Comparison of ENCODE assay signal across 2 cellular contexts in the genomic region with DNA sequence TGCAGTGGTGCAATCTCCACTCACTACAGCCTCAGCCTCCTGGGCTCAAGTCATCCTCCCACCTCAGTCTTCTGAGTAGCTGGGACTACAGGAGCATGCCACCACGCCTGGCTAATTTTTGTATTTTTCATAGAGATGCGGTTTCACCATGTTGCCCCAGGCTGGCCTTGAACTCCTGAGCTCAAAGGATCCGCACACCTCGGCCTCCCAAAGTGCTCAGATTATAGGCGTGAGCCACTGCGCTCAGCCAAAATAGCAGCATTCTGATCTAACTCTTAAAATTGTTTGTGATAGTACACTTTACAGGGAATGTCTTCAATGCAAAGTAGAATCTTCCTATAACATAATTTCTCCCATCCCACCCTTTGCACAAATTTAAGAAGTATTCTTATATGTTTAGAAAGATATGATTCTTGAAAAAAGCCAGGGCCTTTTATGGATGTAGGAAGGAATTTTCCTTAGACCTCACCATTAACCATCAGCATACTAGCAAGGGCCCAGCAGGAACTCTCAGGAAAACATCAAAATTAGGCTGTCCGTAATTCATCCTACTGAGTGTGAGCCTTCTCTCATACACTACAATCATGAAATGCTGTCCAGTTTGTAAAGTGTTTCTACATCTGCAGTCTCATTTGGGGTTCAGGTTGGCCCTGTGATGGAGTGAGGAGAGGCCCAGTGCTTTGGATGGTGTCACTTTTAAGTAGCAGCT.
TF ChIP-seq lines count a peak whose summit lies in the region.

No MANE protein-coding gene starts in this region.

TF ChIP-seq in GM23338, 12 proteins besides CTCF, POLR2A, EP300 and RAD21 (continued from another document):
- no peak for TF ChIP-seq JUNB (IDR thresholded peaks at IDR 0.05; ENCODE audit: unreplicated experiment)
- TF ChIP-seq NANOG (IDR thresholded peaks at IDR 0.05; ENCODE audit: borderline replicate concordance): no peak
- no peak for TF ChIP-seq CREB1 (CRISPR knock-in tag; IDR thresholded peaks at IDR 0.05; ENCODE audit: low read depth)

TF ChIP-seq in K562, 482 proteins besides CTCF, POLR2A, EP300 and RAD21 (continued from another document and continues in another):
- TF ChIP-seq, protein P1, sequence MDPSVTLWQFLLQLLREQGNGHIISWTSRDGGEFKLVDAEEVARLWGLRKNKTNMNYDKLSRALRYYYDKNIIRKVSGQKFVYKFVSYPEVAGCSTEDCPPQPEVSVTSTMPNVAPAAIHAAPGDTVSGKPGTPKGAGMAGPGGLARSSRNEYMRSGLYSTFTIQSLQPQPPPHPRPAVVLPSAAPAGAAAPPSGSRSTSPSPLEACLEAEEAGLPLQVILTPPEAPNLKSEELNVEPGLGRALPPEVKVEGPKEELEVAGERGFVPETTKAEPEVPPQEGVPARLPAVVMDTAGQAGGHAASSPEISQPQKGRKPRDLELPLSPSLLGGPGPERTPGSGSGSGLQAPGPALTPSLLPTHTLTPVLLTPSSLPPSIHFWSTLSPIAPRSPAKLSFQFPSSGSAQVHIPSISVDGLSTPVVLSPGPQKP (CRISPR knock-in tag; IDR thresholded peaks at IDR 0.05): no peak
- TF ChIP-seq GATAD2B (IDR thresholded peaks at IDR 0.05; ENCODE audit: borderline replicate concordance) (no peak), THRAP3 (IDR thresholded peaks at IDR 0.05; ENCODE audit: borderline replicate concordance) (no peak), RBBP5 (IDR thresholded peaks at IDR 0.05; ENCODE audit: borderline replicate concordance, insufficient read depth, low read length, poor library complexity, severe bottlenecking) (no peak), DMBX1 (CRISPR knock-in tag; IDR thresholded peaks at IDR 0.05; ENCODE audit: borderline replicate concordance) (peak; percentile 44; the same call in 1 of the 2 replicates), ZBTB17 (CRISPR knock-in tag; IDR thresholded peaks at IDR 0.05) (0 out of 2 replicates have a peak, but pooled peaks have one; percentile 21), CEBPB (tag; IDR thresholded peaks at IDR 0.05) (no peak), RFX7 (CRISPR knock-in tag; IDR thresholded peaks at IDR 0.05) (no peak), CBX8 (IDR thresholded peaks at IDR 0.05; ENCODE audit: borderline replicate concordance, extremely low read depth, low read depth, low read length, poor library complexity, severe bottlenecking) (no peak), ZNF197 (CRISPR knock-in tag; IDR thresholded peaks at IDR 0.05; ENCODE audit: low read depth) (0 out of 2 replicates have a peak, but pooled peaks have one; percentile 54), BRD4 (IDR thresholded peaks at IDR 0.05) (0 out of 2 replicates have a peak, but pooled peaks have one; percentile 20), ZNF584 (CRISPR knock-in tag; IDR thresholded peaks at IDR 0.05; ENCODE audit: low read depth) (peak; percentile 61), JUN (IDR thresholded peaks at IDR 0.05; ENCODE audit: borderline replicate concordance, low read depth, low read length) (no peak), JUN (CRISPR knock-in tag; IDR thresholded peaks at IDR 0.05; ENCODE audit: borderline replicate concordance) (no peak), BDP1 (IDR thresholded peaks at IDR 0.05; ENCODE audit: insufficient read depth, insufficient read length) (no peak)
- TF ChIP-seq, protein P2, sequence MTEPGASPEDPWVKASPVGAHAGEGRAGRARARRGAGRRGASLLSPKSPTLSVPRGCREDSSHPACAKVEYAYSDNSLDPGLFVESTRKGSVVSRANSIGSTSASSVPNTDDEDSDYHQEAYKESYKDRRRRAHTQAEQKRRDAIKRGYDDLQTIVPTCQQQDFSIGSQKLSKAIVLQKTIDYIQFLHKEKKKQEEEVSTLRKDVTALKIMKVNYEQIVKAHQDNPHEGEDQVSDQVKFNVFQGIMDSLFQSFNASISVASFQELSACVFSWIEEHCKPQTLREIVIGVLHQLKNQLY (CRISPR knock-in tag; conservative IDR thresholded peaks at IDR 0.05): no peak
- TF ChIP-seq, protein P3, sequence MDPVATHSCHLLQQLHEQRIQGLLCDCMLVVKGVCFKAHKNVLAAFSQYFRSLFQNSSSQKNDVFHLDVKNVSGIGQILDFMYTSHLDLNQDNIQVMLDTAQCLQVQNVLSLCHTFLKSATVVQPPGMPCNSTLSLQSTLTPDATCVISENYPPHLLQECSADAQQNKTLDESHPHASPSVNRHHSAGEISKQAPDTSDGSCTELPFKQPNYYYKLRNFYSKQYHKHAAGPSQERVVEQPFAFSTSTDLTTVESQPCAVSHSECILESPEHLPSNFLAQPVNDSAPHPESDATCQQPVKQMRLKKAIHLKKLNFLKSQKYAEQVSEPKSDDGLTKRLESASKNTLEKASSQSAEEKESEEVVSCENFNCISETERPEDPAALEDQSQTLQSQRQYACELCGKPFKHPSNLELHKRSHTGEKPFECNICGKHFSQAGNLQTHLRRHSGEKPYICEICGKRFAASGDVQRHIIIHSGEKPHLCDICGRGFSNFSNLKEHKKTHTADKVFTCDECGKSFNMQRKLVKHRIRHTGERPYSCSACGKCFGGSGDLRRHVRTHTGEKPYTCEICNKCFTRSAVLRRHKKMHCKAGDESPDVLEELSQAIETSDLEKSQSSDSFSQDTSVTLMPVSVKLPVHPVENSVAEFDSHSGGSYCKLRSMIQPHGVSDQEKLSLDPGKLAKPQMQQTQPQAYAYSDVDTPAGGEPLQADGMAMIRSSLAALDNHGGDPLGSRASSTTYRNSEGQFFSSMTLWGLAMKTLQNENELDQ (CRISPR knock-in tag; IDR thresholded peaks at IDR 0.05; ENCODE audit: borderline replicate concordance): no peak
- TF ChIP-seq, protein P4, sequence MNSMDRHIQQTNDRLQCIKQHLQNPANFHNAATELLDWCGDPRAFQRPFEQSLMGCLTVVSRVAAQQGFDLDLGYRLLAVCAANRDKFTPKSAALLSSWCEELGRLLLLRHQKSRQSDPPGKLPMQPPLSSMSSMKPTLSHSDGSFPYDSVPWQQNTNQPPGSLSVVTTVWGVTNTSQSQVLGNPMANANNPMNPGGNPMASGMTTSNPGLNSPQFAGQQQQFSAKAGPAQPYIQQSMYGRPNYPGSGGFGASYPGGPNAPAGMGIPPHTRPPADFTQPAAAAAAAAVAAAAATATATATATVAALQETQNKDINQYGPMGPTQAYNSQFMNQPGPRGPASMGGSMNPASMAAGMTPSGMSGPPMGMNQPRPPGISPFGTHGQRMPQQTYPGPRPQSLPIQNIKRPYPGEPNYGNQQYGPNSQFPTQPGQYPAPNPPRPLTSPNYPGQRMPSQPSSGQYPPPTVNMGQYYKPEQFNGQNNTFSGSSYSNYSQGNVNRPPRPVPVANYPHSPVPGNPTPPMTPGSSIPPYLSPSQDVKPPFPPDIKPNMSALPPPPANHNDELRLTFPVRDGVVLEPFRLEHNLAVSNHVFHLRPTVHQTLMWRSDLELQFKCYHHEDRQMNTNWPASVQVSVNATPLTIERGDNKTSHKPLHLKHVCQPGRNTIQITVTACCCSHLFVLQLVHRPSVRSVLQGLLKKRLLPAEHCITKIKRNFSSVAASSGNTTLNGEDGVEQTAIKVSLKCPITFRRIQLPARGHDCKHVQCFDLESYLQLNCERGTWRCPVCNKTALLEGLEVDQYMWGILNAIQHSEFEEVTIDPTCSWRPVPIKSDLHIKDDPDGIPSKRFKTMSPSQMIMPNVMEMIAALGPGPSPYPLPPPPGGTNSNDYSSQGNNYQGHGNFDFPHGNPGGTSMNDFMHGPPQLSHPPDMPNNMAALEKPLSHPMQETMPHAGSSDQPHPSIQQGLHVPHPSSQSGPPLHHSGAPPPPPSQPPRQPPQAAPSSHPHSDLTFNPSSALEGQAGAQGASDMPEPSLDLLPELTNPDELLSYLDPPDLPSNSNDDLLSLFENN (IDR thresholded peaks at IDR 0.05; ENCODE audit: low read depth in 2 of 2, low read length in 2 of 2): no peak
- TF ChIP-seq, protein P5, sequence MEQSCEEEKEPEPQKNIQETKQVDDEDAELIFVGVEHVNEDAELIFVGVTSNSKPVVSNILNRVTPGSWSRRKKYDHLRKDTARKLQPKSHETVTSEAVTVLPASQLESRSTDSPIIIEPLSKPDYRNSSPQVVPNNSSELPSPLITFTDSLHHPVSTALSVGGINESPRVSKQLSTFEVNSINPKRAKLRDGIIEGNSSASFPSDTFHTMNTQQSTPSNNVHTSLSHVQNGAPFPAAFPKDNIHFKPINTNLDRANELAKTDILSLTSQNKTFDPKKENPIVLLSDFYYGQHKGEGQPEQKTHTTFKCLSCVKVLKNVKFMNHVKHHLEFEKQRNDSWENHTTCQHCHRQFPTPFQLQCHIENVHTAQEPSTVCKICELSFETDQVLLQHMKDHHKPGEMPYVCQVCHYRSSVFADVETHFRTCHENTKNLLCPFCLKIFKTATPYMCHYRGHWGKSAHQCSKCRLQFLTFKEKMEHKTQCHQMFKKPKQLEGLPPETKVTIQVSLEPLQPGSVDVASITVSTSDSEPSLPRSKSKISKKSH (CRISPR knock-in tag; IDR thresholded peaks at IDR 0.05): 0 out of 2 replicates have a peak, but pooled peaks have one; percentile 50
- TF ChIP-seq, protein P6, sequence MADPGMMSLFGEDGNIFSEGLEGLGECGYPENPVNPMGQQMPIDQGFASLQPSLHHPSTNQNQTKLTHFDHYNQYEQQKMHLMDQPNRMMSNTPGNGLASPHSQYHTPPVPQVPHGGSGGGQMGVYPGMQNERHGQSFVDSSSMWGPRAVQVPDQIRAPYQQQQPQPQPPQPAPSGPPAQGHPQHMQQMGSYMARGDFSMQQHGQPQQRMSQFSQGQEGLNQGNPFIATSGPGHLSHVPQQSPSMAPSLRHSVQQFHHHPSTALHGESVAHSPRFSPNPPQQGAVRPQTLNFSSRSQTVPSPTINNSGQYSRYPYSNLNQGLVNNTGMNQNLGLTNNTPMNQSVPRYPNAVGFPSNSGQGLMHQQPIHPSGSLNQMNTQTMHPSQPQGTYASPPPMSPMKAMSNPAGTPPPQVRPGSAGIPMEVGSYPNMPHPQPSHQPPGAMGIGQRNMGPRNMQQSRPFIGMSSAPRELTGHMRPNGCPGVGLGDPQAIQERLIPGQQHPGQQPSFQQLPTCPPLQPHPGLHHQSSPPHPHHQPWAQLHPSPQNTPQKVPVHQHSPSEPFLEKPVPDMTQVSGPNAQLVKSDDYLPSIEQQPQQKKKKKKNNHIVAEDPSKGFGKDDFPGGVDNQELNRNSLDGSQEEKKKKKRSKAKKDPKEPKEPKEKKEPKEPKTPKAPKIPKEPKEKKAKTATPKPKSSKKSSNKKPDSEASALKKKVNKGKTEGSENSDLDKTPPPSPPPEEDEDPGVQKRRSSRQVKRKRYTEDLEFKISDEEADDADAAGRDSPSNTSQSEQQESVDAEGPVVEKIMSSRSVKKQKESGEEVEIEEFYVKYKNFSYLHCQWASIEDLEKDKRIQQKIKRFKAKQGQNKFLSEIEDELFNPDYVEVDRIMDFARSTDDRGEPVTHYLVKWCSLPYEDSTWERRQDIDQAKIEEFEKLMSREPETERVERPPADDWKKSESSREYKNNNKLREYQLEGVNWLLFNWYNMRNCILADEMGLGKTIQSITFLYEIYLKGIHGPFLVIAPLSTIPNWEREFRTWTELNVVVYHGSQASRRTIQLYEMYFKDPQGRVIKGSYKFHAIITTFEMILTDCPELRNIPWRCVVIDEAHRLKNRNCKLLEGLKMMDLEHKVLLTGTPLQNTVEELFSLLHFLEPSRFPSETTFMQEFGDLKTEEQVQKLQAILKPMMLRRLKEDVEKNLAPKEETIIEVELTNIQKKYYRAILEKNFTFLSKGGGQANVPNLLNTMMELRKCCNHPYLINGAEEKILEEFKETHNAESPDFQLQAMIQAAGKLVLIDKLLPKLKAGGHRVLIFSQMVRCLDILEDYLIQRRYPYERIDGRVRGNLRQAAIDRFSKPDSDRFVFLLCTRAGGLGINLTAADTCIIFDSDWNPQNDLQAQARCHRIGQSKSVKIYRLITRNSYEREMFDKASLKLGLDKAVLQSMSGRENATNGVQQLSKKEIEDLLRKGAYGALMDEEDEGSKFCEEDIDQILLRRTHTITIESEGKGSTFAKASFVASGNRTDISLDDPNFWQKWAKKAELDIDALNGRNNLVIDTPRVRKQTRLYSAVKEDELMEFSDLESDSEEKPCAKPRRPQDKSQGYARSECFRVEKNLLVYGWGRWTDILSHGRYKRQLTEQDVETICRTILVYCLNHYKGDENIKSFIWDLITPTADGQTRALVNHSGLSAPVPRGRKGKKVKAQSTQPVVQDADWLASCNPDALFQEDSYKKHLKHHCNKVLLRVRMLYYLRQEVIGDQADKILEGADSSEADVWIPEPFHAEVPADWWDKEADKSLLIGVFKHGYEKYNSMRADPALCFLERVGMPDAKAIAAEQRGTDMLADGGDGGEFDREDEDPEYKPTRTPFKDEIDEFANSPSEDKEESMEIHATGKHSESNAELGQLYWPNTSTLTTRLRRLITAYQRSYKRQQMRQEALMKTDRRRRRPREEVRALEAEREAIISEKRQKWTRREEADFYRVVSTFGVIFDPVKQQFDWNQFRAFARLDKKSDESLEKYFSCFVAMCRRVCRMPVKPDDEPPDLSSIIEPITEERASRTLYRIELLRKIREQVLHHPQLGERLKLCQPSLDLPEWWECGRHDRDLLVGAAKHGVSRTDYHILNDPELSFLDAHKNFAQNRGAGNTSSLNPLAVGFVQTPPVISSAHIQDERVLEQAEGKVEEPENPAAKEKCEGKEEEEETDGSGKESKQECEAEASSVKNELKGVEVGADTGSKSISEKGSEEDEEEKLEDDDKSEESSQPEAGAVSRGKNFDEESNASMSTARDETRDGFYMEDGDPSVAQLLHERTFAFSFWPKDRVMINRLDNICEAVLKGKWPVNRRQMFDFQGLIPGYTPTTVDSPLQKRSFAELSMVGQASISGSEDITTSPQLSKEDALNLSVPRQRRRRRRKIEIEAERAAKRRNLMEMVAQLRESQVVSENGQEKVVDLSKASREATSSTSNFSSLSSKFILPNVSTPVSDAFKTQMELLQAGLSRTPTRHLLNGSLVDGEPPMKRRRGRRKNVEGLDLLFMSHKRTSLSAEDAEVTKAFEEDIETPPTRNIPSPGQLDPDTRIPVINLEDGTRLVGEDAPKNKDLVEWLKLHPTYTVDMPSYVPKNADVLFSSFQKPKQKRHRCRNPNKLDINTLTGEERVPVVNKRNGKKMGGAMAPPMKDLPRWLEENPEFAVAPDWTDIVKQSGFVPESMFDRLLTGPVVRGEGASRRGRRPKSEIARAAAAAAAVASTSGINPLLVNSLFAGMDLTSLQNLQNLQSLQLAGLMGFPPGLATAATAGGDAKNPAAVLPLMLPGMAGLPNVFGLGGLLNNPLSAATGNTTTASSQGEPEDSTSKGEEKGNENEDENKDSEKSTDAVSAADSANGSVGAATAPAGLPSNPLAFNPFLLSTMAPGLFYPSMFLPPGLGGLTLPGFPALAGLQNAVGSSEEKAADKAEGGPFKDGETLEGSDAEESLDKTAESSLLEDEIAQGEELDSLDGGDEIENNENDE (IDR thresholded peaks at IDR 0.05; ENCODE audit: low read depth, low read length): no peak
- TF ChIP-seq, protein P7, sequence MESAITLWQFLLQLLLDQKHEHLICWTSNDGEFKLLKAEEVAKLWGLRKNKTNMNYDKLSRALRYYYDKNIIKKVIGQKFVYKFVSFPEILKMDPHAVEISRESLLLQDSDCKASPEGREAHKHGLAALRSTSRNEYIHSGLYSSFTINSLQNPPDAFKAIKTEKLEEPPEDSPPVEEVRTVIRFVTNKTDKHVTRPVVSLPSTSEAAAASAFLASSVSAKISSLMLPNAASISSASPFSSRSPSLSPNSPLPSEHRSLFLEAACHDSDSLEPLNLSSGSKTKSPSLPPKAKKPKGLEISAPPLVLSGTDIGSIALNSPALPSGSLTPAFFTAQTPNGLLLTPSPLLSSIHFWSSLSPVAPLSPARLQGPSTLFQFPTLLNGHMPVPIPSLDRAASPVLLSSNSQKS (CRISPR knock-in tag; IDR thresholded peaks at IDR 0.05): no peak
